In the genomic region with DNA sequence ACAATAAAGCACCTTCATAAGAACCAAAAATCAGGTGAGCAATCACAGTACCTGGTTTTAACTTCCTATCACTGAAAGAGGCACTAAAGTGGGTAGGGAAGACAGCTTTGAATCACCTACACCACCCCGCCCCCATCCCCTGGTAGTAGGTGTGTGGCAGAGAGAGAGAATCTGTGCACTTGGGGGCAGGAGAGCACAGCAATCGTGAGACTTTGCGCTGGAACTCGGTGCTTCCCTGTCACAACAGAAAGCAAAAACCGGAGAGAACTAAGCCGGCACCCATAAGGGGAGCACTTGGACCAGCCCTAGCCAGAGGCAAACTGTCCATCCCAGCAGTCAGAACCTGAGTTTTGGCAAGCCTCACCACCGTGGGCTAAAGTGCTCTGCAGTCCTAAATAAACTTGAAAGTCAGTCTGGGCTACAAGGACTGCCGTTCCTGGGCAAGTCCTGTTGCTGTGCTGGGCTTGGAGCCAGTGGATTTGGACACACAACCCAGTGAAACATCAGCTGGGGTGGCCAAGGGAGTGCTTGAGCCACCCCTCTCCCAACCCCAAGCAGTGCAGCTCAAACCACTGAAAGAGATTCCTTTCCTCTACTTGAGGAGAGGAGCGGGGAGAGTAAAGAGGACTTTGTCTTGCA, we compare ENCODE assay signal across 20 cellular contexts. TPM values are rescaled to one million over a fixed set of nuclear protein-coding genes. Genes with fewer than 3 reads are reported as not detected.
DNase-seq lines count a peak whose midpoint lies in the region; ATAC-seq, FAIRE-seq and TF ChIP-seq lines count a peak whose summit lies in the region.
"Had no signal": no experiment of that assay in that cellular context is flagged by ENCODE, and none has a peak within 500 bp of the region (broad histone marks: within the 10 kb centered on the region; RNA-seq: fewer than 3 reads in every experiment).

No MANE protein-coding gene starts in this region.

- no peak overlapping the region for H3K4me2 ChIP-seq in mammary epithelial cell (ENCODE audit: insufficient read depth, low read depth, low read length)

- TF ChIP-seq CTCF in mammary epithelial cell (conservative IDR thresholded peaks at IDR 0.05 in 1 of 2, IDR thresholded peaks at IDR 0.05 in 1 of 2; ENCODE audit: extremely low read depth in 1 of 2, insufficient read depth in 1 of 2, low read depth in 1 of 2, low read length in 2 of 2) (peak in 1 of 2 donors; percentile 34), MCF 10A (IDR thresholded peaks at IDR 0.05; ENCODE audit: unreplicated experiment) (no peak), bronchial epithelial cell (IDR thresholded peaks at IDR 0.05; ENCODE audit: insufficient read depth, low read length, severe bottlenecking) (no peak), thyroid gland (IDR thresholded peaks at IDR 0.05) (peak in 4 of 6 experiments; percentile 15 to 49 (median 30))

- no peaks in the 10 kb centered on the region for H4K20me1 ChIP-seq in mammary epithelial cell (ENCODE audit: insufficient read depth, low read length)

- H3K27ac ChIP-seq in mammary epithelial cell (ENCODE audit: insufficient read depth, low read depth, low read length) = no peak overlapping the region
- H3K27ac ChIP-seq in thyroid gland = peak overlapping the region; percentile 58 to 70 (median 66)
- H3K27ac ChIP-seq: brain microvascular endothelial cell, dorsolateral prefrontal cortex had no signal

- no peak overlapping the region for H3K4me3 Mint-ChIP-seq in MCF 10A (ENCODE audit: unreplicated experiment)
- H3K4me3 Mint-ChIP-seq in immature natural killer cell = no peak overlapping the region
- H3K4me3 Mint-ChIP-seq: activated naive CD4-positive, alpha-beta T cell treated with anti-CD3 and anti-CD28 coated beads, Interleukin-2, amount 50 U/mL, for 24 hours; activated T-cell treated with anti-CD3 and anti-CD28 coated beads, Interleukin-2, amount 50 U/mL, for 24 hours; CD8-positive, alpha-beta T cell had no signal

- no peak overlapping the region for H3K9ac ChIP-seq in mammary epithelial cell (ENCODE audit: insufficient read depth, low read length)

- POLR2A ChIA-PET in MCF 10A (lab: Yijun Ruan, JAX) = interaction anchor here (0.8 kb wide), 2 partner anchors 23 to 1951 kb away, joined by 3 read pairs; no protein-coding TSS in a partner anchor

- peak; percentile 61 for ATAC-seq in left lobe of liver
- ATAC-seq in HG02588 (IDR thresholded peaks at IDR 0.05; ENCODE audit: unreplicated experiment) = no peak
- ATAC-seq: CD8-positive, alpha-beta T cell had no signal

- no peaks in the 10 kb centered on the region for H3K9me3 ChIP-seq in mammary epithelial cell (replicated peaks; ENCODE audit: insufficient read depth, low read length)
- H3K9me3 ChIP-seq in thyroid gland = no peaks in the 10 kb centered on the region

- TF ChIP-seq POLR2A in thyroid gland (IDR thresholded peaks at IDR 0.05) = peak in 1 of 2 donors; percentile 32

- no peak overlapping the region for H3K4me3 ChIP-seq in mammary epithelial cell (replicated peaks in 1 of 3; ENCODE audit: insufficient read depth in 1 of 3, low read depth in 2 of 3, low read length in 3 of 3)
- H3K4me3 ChIP-seq in bronchial epithelial cell (ENCODE audit: low read depth, low read length) = no peak overlapping the region
- no peak overlapping the region for H3K4me3 ChIP-seq in thyroid gland (replicated peaks in 1 of 3)
- H3K4me3 ChIP-seq: dorsolateral prefrontal cortex had no signal

- H3K27me3 Mint-ChIP-seq in MCF 10A (ENCODE audit: insufficient read depth, unreplicated experiment) (peaks cover 40% of the 10 kb centered on the region), immature natural killer cell (ENCODE audit: low read depth in 3 of 3) (peaks cover 0 to 10% (median 0%) of the 10 kb centered on the region in 3 donors)
- H3K27me3 Mint-ChIP-seq: activated naive CD4-positive, alpha-beta T cell treated with anti-CD3 and anti-CD28 coated beads, Interleukin-2, amount 50 U/mL, for 24 hours had no signal

- BruUV-seq in mammary epithelial cell (replicated peaks; lab: Mats Ljungman, UMichigan) = no TSS peak
- no TSS peak for BruUV-seq in MCF 10A (replicated peaks; lab: Mats Ljungman, UMichigan)

- dilution Hi-C loops in mammary epithelial cell (cut with HindIII; ENCODE audit: low sequenced_read_pairs) = no loop called here

- WGBS in mammary epithelial cell (ENCODE audit: low coverage, missing lambda C conversion rate) = 44% methylated on average over 8 of the region's 9 CpGs
- 16 to 63% methylated on average over 4 to 7 of the region's 9 CpGs for WGBS in thyroid gland, 2 donors

- H3K4me1 ChIP-seq in mammary epithelial cell (ENCODE audit: insufficient read depth, low read length) (no peaks in the 10 kb centered on the region), thyroid gland (peaks cover 0 to 5% of the 10 kb centered on the region in 2 donors)

- H3K27me3 ChIP-seq in mammary epithelial cell (ENCODE audit: insufficient read depth, low read length) (no peaks in the 10 kb centered on the region), bronchial epithelial cell (ENCODE audit: control insufficient read depth, insufficient read depth, low read length) (no peaks in the 10 kb centered on the region), thyroid gland (no peaks in the 10 kb centered on the region)
- H3K27me3 ChIP-seq: brain microvascular endothelial cell had no signal

- H2AFZ ChIP-seq in mammary epithelial cell (ENCODE audit: low read depth, low read length) = peak overlapping the region; percentile 10

- H3K36me3 ChIP-seq in mammary epithelial cell (ENCODE audit: insufficient read depth, low read length) (no peaks in the 10 kb centered on the region), bronchial epithelial cell (ENCODE audit: control insufficient read depth, insufficient read depth, low read length) (no peaks in the 10 kb centered on the region), thyroid gland (no peaks in the 10 kb centered on the region)
- H3K36me3 ChIP-seq: brain microvascular endothelial cell had no signal

- H3K79me2 ChIP-seq in mammary epithelial cell (ENCODE audit: insufficient read depth, low read length) = no peaks in the 10 kb centered on the region

- H3K4me1 Mint-ChIP-seq in MCF 10A (ENCODE audit: insufficient read depth, unreplicated experiment) (no peaks in the 10 kb centered on the region), immature natural killer cell (no peaks in the 10 kb centered on the region)
- H3K4me1 Mint-ChIP-seq: activated naive CD4-positive, alpha-beta T cell treated with anti-CD3 and anti-CD28 coated beads, Interleukin-2, amount 50 U/mL, for 24 hours had no signal

- intact Hi-C loops in mammary epithelial cell (cut with micrococcal nuclease) = loop anchor here (1.0 kb wide), 1 partner anchor 78 kb away; no protein-coding TSS in a partner anchor
- intact Hi-C loops in MCF 10A (cut with micrococcal nuclease) = no loop called here
- intact Hi-C loops in thyroid gland (cut with DNase I) = no loop called here

- DNase-seq in mammary epithelial cell (peak; percentile 55), MCF 10A (ENCODE audit: unreplicated experiment) (no peak), bronchial epithelial cell (ENCODE audit: low read depth) (peak; percentile 3), left lobe of liver (ENCODE audit: low spot score) (peak; percentile 50), thyroid gland (peak; percentile 90 to 91), immature natural killer cell (no peak), UCSD-AML1 (lab: John Stamatoyannopoulos, UW; ENCODE audit: unreplicated experiment) (no peak)
- DNase-seq: ACHN; activated CD4-positive, alpha-beta T cell treated with anti-CD3 and anti-CD28 coated beads for 4 hours; activated T-cell treated with anti-CD3 and anti-CD28 coated beads, Interleukin-2, amount 50 U/mL, for 24 hours; brain microvascular endothelial cell; CD8-positive, alpha-beta T cell; dorsolateral prefrontal cortex; NCI-H2029 treated with DMSO at 0.1 percent for 48 hours; NCI-H524 treated with DMSO at 0.1 percent for 48 hours; stimulated activated CD4-positive, alpha-beta T cell treated with anti-CD3 and anti-CD28 coated beads, Interleukin-2, amount 100 ng/mL, for 48 hours; T1000 had no signal

- H3K36me3 Mint-ChIP-seq in MCF 10A (ENCODE audit: insufficient read depth, unreplicated experiment) (no peaks in the 10 kb centered on the region), immature natural killer cell (no peaks in the 10 kb centered on the region)
- H3K36me3 Mint-ChIP-seq: CD8-positive, alpha-beta T cell had no signal

- peak; percentile 70 for FAIRE-seq in bronchial epithelial cell (lab: Jason Lieb, UNC)

- H3K27ac Mint-ChIP-seq in MCF 10A (ENCODE audit: low read depth, unreplicated experiment) (no peak overlapping the region), immature natural killer cell (no peak overlapping the region)
- H3K27ac Mint-ChIP-seq: activated naive CD4-positive, alpha-beta T cell treated with anti-CD3 and anti-CD28 coated beads, Interleukin-2, amount 50 U/mL, for 24 hours; activated T-cell treated with anti-CD3 and anti-CD28 coated beads, Interleukin-2, amount 50 U/mL, for 24 hours; CD8-positive, alpha-beta T cell had no signal

- in situ Hi-C loops in mammary epithelial cell (cut with MboI; ENCODE audit: low sequenced_read_pairs in 2 of 2) = no loop called here

- CTCF ChIA-PET in mammary epithelial cell (lab: Charles Lee; ENCODE audit: low non-redundant PET) (no interaction called here), MCF 10A (lab: Yijun Ruan, JAX) (interaction anchor here (0.6 to 1.2 kb wide), 4 partner anchors 19 to 297 kb away, joined by 3 to 4 read pairs (median 3); no protein-coding TSS in a partner anchor)

- no peaks in the 10 kb centered on the region for H3K9me3 Mint-ChIP-seq in MCF 10A (ENCODE audit: unreplicated experiment)
- H3K9me3 Mint-ChIP-seq in immature natural killer cell = peaks cover 0 to 2% (median 0%) of the 10 kb centered on the region in 6 donors
- H3K9me3 Mint-ChIP-seq: activated naive CD4-positive, alpha-beta T cell treated with anti-CD3 and anti-CD28 coated beads, Interleukin-2, amount 50 U/mL, for 24 hours; CD8-positive, alpha-beta T cell had no signal

RNA-seq across cellular contexts. Expression of a gene that starts 32.1 kb away (rescaled TPM):
- total RNA-seq in mammary epithelial cell = 10 to 100 TPM; 42.3 to 57.2 TPM
- polyA plus RNA-seq in mammary epithelial cell = 52.6 TPM
- 44.4 TPM for polyA minus RNA-seq in mammary epithelial cell
- 91.8 and 98.5 TPM in 2 replicates for total RNA-seq in MCF 10A (2022)
- 32.1 and 48.4 TPM in 2 replicates for total RNA-seq in bronchial epithelial cell
- 67.1 TPM for total RNA-seq in left lobe of liver
- 100 to 1,000 TPM in 3 of 4 donors, 10 to 100 TPM in 1; 68.5 to 179 (median 107) TPM for total RNA-seq in thyroid gland
- polyA plus RNA-seq in immature natural killer cell = 100 to 1,000 TPM; 124 to 208 (median 151) TPM

RNA-seq across cellular contexts. Expression of a gene that starts 32.6 kb away (rescaled TPM):
- total RNA-seq in mammary epithelial cell = 10 to 100 TPM; 33.3 to 42.1 TPM
- polyA plus RNA-seq in mammary epithelial cell = 29.7 TPM
- 47.5 TPM for polyA minus RNA-seq in mammary epithelial cell
- 63.3 and 69.5 TPM in 2 replicates for total RNA-seq in MCF 10A (2022)
- 29.0 and 35.2 TPM in 2 replicates for total RNA-seq in bronchial epithelial cell
- 15.0 TPM for total RNA-seq in left lobe of liver
- 10 to 100 TPM; 26.5 to 43.0 (median 35.2) TPM for total RNA-seq in thyroid gland
- polyA plus RNA-seq in immature natural killer cell = 10 to 100 TPM; 15.1 to 34.1 (median 18.0) TPM

RNA-seq across cellular contexts. Expression of a gene that starts 34.2 kb away (rescaled TPM):
- 1 to 10 TPM in 1 of 2 donors, not detected in 1; 3.8 TPM for total RNA-seq in mammary epithelial cell
- polyA plus RNA-seq in mammary epithelial cell = not detected
- not detected for polyA minus RNA-seq in mammary epithelial cell
- not detected in 2 replicates for total RNA-seq in MCF 10A (2022)
- total RNA-seq in bronchial epithelial cell = 0.26 TPM in 1 of 2 replicates, not detected in the other
- total RNA-seq in left lobe of liver = 188 TPM
- 10 to 100 TPM; 19.6 to 29.6 (median 22.0) TPM for total RNA-seq in thyroid gland
- not detected for polyA plus RNA-seq in immature natural killer cell
- total RNA-seq: CD8-positive, alpha-beta T cell; Daoy had no signal

Comparison
In these comparisons a context has a peak if more than half of its experiments do, and no peak if none do; other contexts are left out.
1. DNase-seq: peak in mammary epithelial cell (single experiment), bronchial epithelial cell (single experiment), left lobe of liver (single experiment) and thyroid gland (2 of 2); none in MCF 10A (single experiment), immature natural killer cell (0 of 3) and UCSD-AML1 (single experiment).
2. CTCF ChIP-seq: peak in thyroid gland (4 of 6); none in MCF 10A (single experiment) and bronchial epithelial cell (single experiment).
3. RNA of a gene that starts 34.2 kb away (total RNA-seq): 188 TPM in left lobe of liver (single experiment) and 19.6 to 29.6 TPM in thyroid gland; 3.8 TPM in mammary epithelial cell, not detected in MCF 10A and 0.26 TPM in bronchial epithelial cell; every median in the first group is over 4 times any median in the second.